8 cellular contexts compared by ENCODE assay signal in genomic region chr20:46512943-46513844, GRCh38. TPM values are rescaled to one million over a fixed set of nuclear protein-coding genes. Genes with fewer than 3 reads are reported as not detected.
DNase-seq lines count a peak whose midpoint lies in the region; ATAC-seq and TF ChIP-seq lines count a peak whose summit lies in the region.

TSS of gene ZNF334 (minus strand) at chr20:46513559. CDS start at chr20:46512102, 1,457 bp downstream.

- no peaks in the 10 kb centered on the region for H3K9me3 ChIP-seq in upper lobe of left lung

- POLR2A ChIA-PET in HEK293T (lab: Yijun Ruan, JAX) = interaction anchor here (1.0 to 1.6 kb wide), 2 partner anchors 9 to 194 kb away, joined by 3 to 4 read pairs; no protein-coding TSS in a partner anchor

- H3K9me3 Mint-ChIP-seq in activated T-helper 17 cell treated with anti-CD3 and anti-CD28 coated beads, Interleukin-2, amount 50 U/mL, for 72 hours = no peaks in the 10 kb centered on the region

- TF ChIP-seq EP300 in upper lobe of left lung (IDR thresholded peaks at IDR 0.05) = no peak

- H3K27ac Mint-ChIP-seq in activated T-helper 17 cell treated with anti-CD3 and anti-CD28 coated beads, Interleukin-2, amount 50 U/mL, for 72 hours = no peak within 1 kb of the TSS

- no peaks in the 10 kb centered on the region for H3K36me3 Mint-ChIP-seq in activated T-helper 17 cell treated with anti-CD3 and anti-CD28 coated beads, Interleukin-2, amount 50 U/mL, for 72 hours (ENCODE audit: low read depth)

- H3K27me3 Mint-ChIP-seq in activated T-helper 17 cell treated with anti-CD3 and anti-CD28 coated beads, Interleukin-2, amount 50 U/mL, for 72 hours = peaks cover 31% of the 10 kb centered on the region

- peaks cover 6% of the 10 kb centered on the region for H3K4me1 Mint-ChIP-seq in activated T-helper 17 cell treated with anti-CD3 and anti-CD28 coated beads, Interleukin-2, amount 50 U/mL, for 72 hours

- peak within 1 kb of the TSS; percentile 76 for H3K4me3 Mint-ChIP-seq in activated T-helper 17 cell treated with anti-CD3 and anti-CD28 coated beads, Interleukin-2, amount 50 U/mL, for 72 hours

- H3K4me3 ChIP-seq in AG10803 (ENCODE audit: low read length) (peak within 1 kb of the TSS; percentile 73), upper lobe of left lung (peak within 1 kb of the TSS; percentile 63 to 79 (median 65))

- H3K4me1 ChIP-seq in upper lobe of left lung = peaks cover 0 to 13% (median 4%) of the 10 kb centered on the region in 4 donors

- no peaks in the 10 kb centered on the region for H3K36me3 ChIP-seq in upper lobe of left lung

- intact Hi-C loops in Right ventricle myocardium superior (cut with DNase I) = no loop called here

- DNase-seq in AG10803 (ENCODE audit: low read depth) (peak; percentile 38), GM19240 (ENCODE audit: insufficient read length, low spot score) (peak; percentile 16), NCI-H2171 (lab: John Stamatoyannopoulos, UW) (peak; percentile 93), Right ventricle myocardium superior (peak; percentile 81), nucleus accumbens (lab: John Stamatoyannopoulos, UW) (peak in 52 of 56 donors; percentile 10 to 86 (median 49)), upper lobe of left lung (peak; percentile 65 to 88), HEK293T (ENCODE audit: extremely low spot score) (no peak)

- CTCF ChIA-PET in HEK293T (lab: Yijun Ruan, JAX) = no interaction called here

- TF ChIP-seq CTCF in AG10803 (conservative IDR thresholded peaks at IDR 0.05; ENCODE audit: low read length) = no peak
- TF ChIP-seq CTCF in upper lobe of left lung (IDR thresholded peaks at IDR 0.05) = no peak

- H3K27me3 ChIP-seq in upper lobe of left lung = no peaks in the 10 kb centered on the region

- peak in 2 of 4 donors; percentile 28 to 57 for TF ChIP-seq POLR2A in upper lobe of left lung (IDR thresholded peaks at IDR 0.05)

- 4 to 8% methylated on average over 20 to 44 of the region's 49 CpGs for WGBS in upper lobe of left lung, 2 donors

- peak within 1 kb of the TSS in 3 of 4 donors; percentile 57 to 82 (median 66) for H3K27ac ChIP-seq in upper lobe of left lung

- peak; percentile 98 for ATAC-seq in activated T-helper 17 cell treated with anti-CD3 and anti-CD28 coated beads, Interleukin-2, amount 50 U/mL, for 72 hours (replicated peaks)
- ATAC-seq in Right ventricle myocardium superior (ENCODE audit: poor library complexity) (peak; percentile 98), upper lobe of left lung (ENCODE audit: low FRiP score in 2 of 2) (peak; percentile 87 to 89)

TF ChIP-seq in HEK293T, 16 proteins besides CTCF, POLR2A, EP300 and RAD21:
- no peak for TF ChIP-seq FOXA1 (IDR thresholded peaks at IDR 0.05)
- no peak for TF ChIP-seq SP1 (IDR thresholded peaks at IDR 0.05)
- TF ChIP-seq BHLHE40 (IDR thresholded peaks at IDR 0.05; ENCODE audit: borderline replicate concordance) = no peak
- no peak for TF ChIP-seq SUZ12 (IDR thresholded peaks at IDR 0.05)
- no peak for TF ChIP-seq NFRKB (IDR thresholded peaks at IDR 0.05)
- no peak for TF ChIP-seq FOXK2 (IDR thresholded peaks at IDR 0.05)
- TF ChIP-seq ZNF384 (IDR thresholded peaks at IDR 0.05) = no peak
- no peak for TF ChIP-seq ARNT (IDR thresholded peaks at IDR 0.05)
- no peak for TF ChIP-seq FOXM1 (IDR thresholded peaks at IDR 0.05; ENCODE audit: borderline replicate concordance)
- no peak for TF ChIP-seq L3MBTL2 (conservative IDR thresholded peaks at IDR 0.05)

RNA-seq across cellular contexts. Expression of gene ZNF334, which starts in this region (rescaled TPM):
- 1 to 10 TPM in 1 of 2 donors, under 1 TPM in 1; 0.76 to 3.0 TPM for total RNA-seq in activated T-helper 17 cell treated with anti-CD3 and anti-CD28 coated beads, Interleukin-2, amount 50 U/mL, for 72 hours
- total RNA-seq in Right ventricle myocardium superior (0.40 TPM), upper lobe of left lung (10 to 100 TPM in 2 of 6 donors, 1 to 10 TPM in 4; 1.9 to 27.2 (median 5.2) TPM)

Comparison
In these comparisons a context has a peak if more than half of its experiments do, and no peak if none do; other contexts are left out.
1. Peak in DNase-seq and ATAC-seq in Right ventricle myocardium superior; RNA of the gene not detected or under 1 TPM.